21 cellular contexts compared by ENCODE assay signal in genomic region chr15:77554306-77555080, GRCh38.
DNase-seq lines count a peak whose midpoint lies in the region; ATAC-seq, FAIRE-seq and TF ChIP-seq lines count a peak whose summit lies in the region.
"Had no signal": no experiment of that assay in that cellular context is flagged by ENCODE, and none has a peak within 500 bp of the region (broad histone marks: within the 10 kb centered on the region; RNA-seq: fewer than 3 reads in every experiment).

No MANE protein-coding gene starts in this region.

- no peak overlapping the region for H3K9ac ChIP-seq in kidney (ENCODE audit: low read length in 2 of 2)
- H3K9ac ChIP-seq: GM23248 had no signal

- H3K4me3 ChIP-seq in kidney (ENCODE audit: low read length in 2 of 2) = no peak overlapping the region
- H3K4me3 ChIP-seq in tibial artery = no peak overlapping the region
- H3K4me3 ChIP-seq: GM23248, lung, prostate gland had no signal

- no peak for ATAC-seq in stimulated activated effector memory CD8-positive, alpha-beta T cell treated with anti-CD3 and anti-CD28 coated beads, Interleukin-12 subunit alpha, Interleukin-12 subunit beta, amount 100 ng/mL, for 72 hours
- ATAC-seq in GM18907 (IDR thresholded peaks at IDR 0.05; ENCODE audit: unreplicated experiment) = no peak
- ATAC-seq: Right ventricle myocardium inferior had no signal

- no peak overlapping the region for H3K4me3 Mint-ChIP-seq in stimulated activated effector memory CD8-positive, alpha-beta T cell treated with anti-CD3 and anti-CD28 coated beads, Interleukin-12 subunit alpha, Interleukin-12 subunit beta, amount 100 ng/mL, for 72 hours

- FAIRE-seq in kidney (lab: Jason Lieb, UNC) = no peak
- FAIRE-seq: islet of Langerhans had no signal

- no peak for TF ChIP-seq CTCF in kidney (IDR thresholded peaks at IDR 0.05; ENCODE audit: borderline replicate concordance, extremely low read depth, insufficient read depth)
- no peak for TF ChIP-seq CTCF in tibial artery (IDR thresholded peaks at IDR 0.05)

- H3K9me3 Mint-ChIP-seq in stimulated activated effector memory CD8-positive, alpha-beta T cell treated with anti-CD3 and anti-CD28 coated beads, Interleukin-12 subunit alpha, Interleukin-12 subunit beta, amount 100 ng/mL, for 72 hours = no peaks in the 10 kb centered on the region

- DNase-seq in NCI-H524 (lab: John Stamatoyannopoulos, UW) (peak; percentile 74 to 83), anterior cingulate cortex (lab: John Stamatoyannopoulos, UW) (peak in 54 of 58 donors; percentile 10 to 96 (median 74)), kidney (peak; percentile 52), tibial artery (no peak), GM19238 (ENCODE audit: insufficient read length, low spot score) (no peak)
- DNase-seq in stimulated activated effector memory CD8-positive, alpha-beta T cell treated with anti-CD3 and anti-CD28 coated beads, Interleukin-12 subunit alpha, Interleukin-12 subunit beta, amount 100 ng/mL, for 72 hours (ENCODE audit: low spot score in 2 of 2) = no peak
- DNase-seq: activated CD4-positive, alpha-beta T cell treated with anti-CD3 and anti-CD28 coated beads, Interleukin-2, amount 50 U/mL, for 4 hours; activated gamma-delta T cell treated with Interleukin-2 at 50 U/mL for 16 hours; aorta; cerebellar nuclear complex; GM23248; KBM-7; NCI-H2029; NCI-H446; stimulated activated CD4-positive, alpha-beta T cell treated with anti-CD3 and anti-CD28 coated beads, Interleukin-4, amount 100 ng/mL, for 24 hours; T-helper 1 cell had no signal

- H3K36me3 Mint-ChIP-seq in stimulated activated effector memory CD8-positive, alpha-beta T cell treated with anti-CD3 and anti-CD28 coated beads, Interleukin-12 subunit alpha, Interleukin-12 subunit beta, amount 100 ng/mL, for 72 hours = no peaks in the 10 kb centered on the region

- H3K9me3 ChIP-seq in kidney (ENCODE audit: control insufficient read depth in 1 of 2, low read length in 2 of 2) = no peaks in the 10 kb centered on the region
- H3K9me3 ChIP-seq in tibial artery = no peaks in the 10 kb centered on the region
- H3K9me3 ChIP-seq: prostate gland had no signal

- peak overlapping the region; percentile 38 for H3K27ac Mint-ChIP-seq in stimulated activated effector memory CD8-positive, alpha-beta T cell treated with anti-CD3 and anti-CD28 coated beads, Interleukin-12 subunit alpha, Interleukin-12 subunit beta, amount 100 ng/mL, for 72 hours

- H3K36me3 ChIP-seq in kidney (ENCODE audit: control insufficient read depth in 1 of 2, insufficient read depth in 2 of 2, low read length in 2 of 2) = no peaks in the 10 kb centered on the region
- H3K36me3 ChIP-seq in tibial artery = no peaks in the 10 kb centered on the region
- H3K36me3 ChIP-seq: prostate gland had no signal

- H3K4me1 Mint-ChIP-seq in stimulated activated effector memory CD8-positive, alpha-beta T cell treated with anti-CD3 and anti-CD28 coated beads, Interleukin-12 subunit alpha, Interleukin-12 subunit beta, amount 100 ng/mL, for 72 hours = no peaks in the 10 kb centered on the region

- no peak overlapping the region for H3K27ac ChIP-seq in kidney (ENCODE audit: low read depth in 2 of 2, low read length in 2 of 2)
- no peak overlapping the region for H3K27ac ChIP-seq in tibial artery
- H3K27ac ChIP-seq: GM23248, prostate gland had no signal

- H3K4me1 ChIP-seq in kidney (ENCODE audit: control insufficient read depth in 1 of 2, insufficient read depth in 1 of 2, low read depth in 1 of 2, low read length in 2 of 2) = no peaks in the 10 kb centered on the region
- peaks cover 0 to 10% (median 0%) of the 10 kb centered on the region in 4 donors for H3K4me1 ChIP-seq in tibial artery
- H3K4me1 ChIP-seq: prostate gland had no signal

- intact Hi-C loops in kidney (cut with DNase I) (no loop called here), tibial artery (cut with DNase I; ENCODE audit: low total_unique reads) (no loop called here)

- no peaks in the 10 kb centered on the region for H3K27me3 ChIP-seq in tibial artery

Comparison
In these comparisons a context has a peak if more than half of its experiments do, and no peak if none do; other contexts are left out.
1. DNase-seq: peak in NCI-H524 (2 of 2), anterior cingulate cortex (54 of 58) and kidney (single experiment); none in stimulated activated effector memory CD8-positive, alpha-beta T cell treated with anti-CD3 and anti-CD28 coated beads, Interleukin-12 subunit alpha, Interleukin-12 subunit beta, amount 100 ng/mL, for 72 hours (0 of 2), tibial artery (0 of 2) and GM19238 (single experiment).